ENCODE assay signal across 12 cellular contexts in the genomic region with DNA sequence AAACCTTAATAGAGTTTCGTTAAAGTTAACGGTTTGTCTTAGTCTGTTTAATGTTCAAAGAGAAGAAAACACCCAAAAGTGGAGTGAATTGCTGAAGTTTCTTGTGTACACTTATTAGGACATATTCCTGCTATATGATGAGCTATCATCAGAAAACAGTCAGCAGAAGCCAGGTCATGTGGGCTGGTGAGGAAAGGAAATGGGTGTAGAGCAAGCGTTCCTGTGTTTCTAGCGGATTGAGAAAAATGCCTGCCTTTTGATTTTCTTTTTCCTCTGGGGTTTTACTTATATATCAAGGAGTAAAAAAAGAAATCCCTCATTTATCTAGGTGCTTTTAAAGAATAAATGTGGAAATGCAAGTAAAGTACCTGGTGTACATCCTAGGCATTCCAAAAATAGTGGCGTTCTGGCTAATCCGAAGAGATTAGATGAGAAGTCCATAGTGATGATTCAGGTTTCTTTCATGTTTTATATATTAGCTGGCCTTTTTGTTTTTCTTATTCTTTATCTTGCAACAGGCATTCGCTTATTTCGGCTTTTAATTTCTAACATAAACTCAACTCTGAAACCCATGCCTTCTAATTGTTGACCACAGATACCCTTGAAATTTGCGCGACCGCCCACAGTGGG. TPM values are rescaled to one million over a fixed set of nuclear protein-coding genes. Genes with fewer than 3 reads are reported as not detected.
"Had no signal": no experiment of that assay in that cellular context is flagged by ENCODE, and none has a peak within 500 bp of the region (broad histone marks: within the 10 kb centered on the region; RNA-seq: fewer than 3 reads in every experiment).

No MANE protein-coding gene starts in this region.

- DNase-seq: activated CD4-positive, alpha-beta T cell treated with anti-CD3 and anti-CD28 coated beads, Interleukin-2, amount 50 U/mL, for 1 hour; activated CD4-positive, CD25-positive, alpha-beta regulatory T cell; activated naive CD4-positive, alpha-beta T cell treated with anti-CD3 and anti-CD28 coated beads, Interleukin-2, amount 50 U/mL, for 16 hours; amniotic stem cell; naive thymus-derived CD4-positive, alpha-beta T cell; posterior cingulate gyrus; T-helper 17 cell; transverse colon had no signal

- H3K36me3 ChIP-seq: neutrophil, right atrium auricular region, transverse colon had no signal

- ATAC-seq: naive thymus-derived CD4-positive, alpha-beta T cell; stimulated activated memory B cell treated with anti-CD40 and anti-IgM and Interleukin-4, amounts not matched to agents 10 μg/mL and 1 μg/mL and 100 μg/mL, for 72 hours; T-helper 17 cell had no signal

- H3K27ac ChIP-seq: neutrophil, right atrium auricular region, transverse colon had no signal

- H3K4me1 ChIP-seq: right atrium auricular region, transverse colon had no signal

- H3K9me3 ChIP-seq: neutrophil, right atrium auricular region, transverse colon had no signal

- H3K4me3 ChIP-seq: right atrium auricular region, transverse colon had no signal

- H3K27me3 ChIP-seq: neutrophil, right atrium auricular region, transverse colon had no signal

RNA-seq across cellular contexts. Expression of gene FLRT2, which starts 50.7 kb away (rescaled TPM):
- total RNA-seq: activated T-helper 2 cell treated with anti-CD3 and anti-CD28 coated beads, Interferon-gamma antibody, Interleukin-2, Interleukin-4, amounts not matched to agents 10 μg/mL and 5 μg/mL and 100 μg/mL, durations not matched to agents 14 hours and 24 hours and 36 hours; naive thymus-derived CD4-positive, alpha-beta T cell; T-helper 17 cell had no signal
- polyA plus RNA-seq: naive thymus-derived CD4-positive, alpha-beta T cell had no signal
